In genomic region chr17:45060824-45061605, GRCh38 we compare ENCODE assay signal across 8 cellular contexts.
DNase-seq lines count a peak whose midpoint lies in the region; ATAC-seq and TF ChIP-seq lines count a peak whose summit lies in the region.

Gene NMT1 (plus strand): TSS chr17:45061317. CDS start chr17:45061330, 13 bp downstream.

- peak within 1 kb of the TSS; percentile 96 for H3K27ac Mint-ChIP-seq in central memory CD8-positive, alpha-beta T cell (ENCODE audit: low read depth)

- TF ChIP-seq CTCF in AG09309 (IDR thresholded peaks at IDR 0.05; ENCODE audit: control insufficient read depth, insufficient read depth, low read depth, low read length, missing control alignments): no peak

- H3K4me3 Mint-ChIP-seq in central memory CD8-positive, alpha-beta T cell: peak within 1 kb of the TSS; percentile 88

- peaks cover 42% of the 10 kb centered on the region for H3K4me1 Mint-ChIP-seq in central memory CD8-positive, alpha-beta T cell

- ATAC-seq in GM19025 (IDR thresholded peaks at IDR 0.05; ENCODE audit: low read depth, unreplicated experiment): peak; percentile 80
- peak; percentile 81 for ATAC-seq in HG03342 (IDR thresholded peaks at IDR 0.05; ENCODE audit: unreplicated experiment)
- ATAC-seq in central memory CD8-positive, alpha-beta T cell (replicated peaks; ENCODE audit: extremely low read depth, poor library complexity, severe bottlenecking): peak; percentile 91

- peaks cover 10% of the 10 kb centered on the region for H3K36me3 Mint-ChIP-seq in central memory CD8-positive, alpha-beta T cell (ENCODE audit: insufficient read depth)

- peak; percentile 97 for DNase-seq in AG09309 (ENCODE audit: low read depth)
- peak; percentile 99 for DNase-seq in NCI-H446 (lab: John Stamatoyannopoulos, UW)
- DNase-seq in activated CD4-positive, CD25-positive, alpha-beta regulatory T cell treated with anti-CD3 and anti-CD28 coated beads, Interleukin-2, amount 50 U/mL, for 16 hours (ENCODE audit: low read depth, low spot score): peak; percentile 95
- peak; percentile 89 to 97 for DNase-seq in central memory CD8-positive, alpha-beta T cell (ENCODE audit: low spot score in 2 of 2)
- peak; percentile 100 for DNase-seq in iris pigment epithelial cell (ENCODE audit: low read depth)
- peak; percentile 95 to 96 for DNase-seq in stimulated activated CD4-positive, alpha-beta T cell treated with anti-CD3 and anti-CD28 coated beads, Interleukin-12 subunit alpha, Interleukin-12 subunit beta, amount 100 ng/mL, for 24 hours (ENCODE audit: low read depth in 2 of 2)

- no peaks in the 10 kb centered on the region for H3K9me3 Mint-ChIP-seq in central memory CD8-positive, alpha-beta T cell

- H3K4me3 ChIP-seq in AG09309 (ENCODE audit: control insufficient read depth, low read depth, low read length): peak within 1 kb of the TSS; percentile 88

- no peaks in the 10 kb centered on the region for H3K27me3 Mint-ChIP-seq in central memory CD8-positive, alpha-beta T cell

Comparison
In these comparisons a context has a peak if more than half of its experiments do, and no peak if none do; other contexts are left out.
1. Peak in every context shown above with its lines: DNase-seq, ATAC-seq and H3K4me3 ChIP-seq.